In the genomic region with DNA sequence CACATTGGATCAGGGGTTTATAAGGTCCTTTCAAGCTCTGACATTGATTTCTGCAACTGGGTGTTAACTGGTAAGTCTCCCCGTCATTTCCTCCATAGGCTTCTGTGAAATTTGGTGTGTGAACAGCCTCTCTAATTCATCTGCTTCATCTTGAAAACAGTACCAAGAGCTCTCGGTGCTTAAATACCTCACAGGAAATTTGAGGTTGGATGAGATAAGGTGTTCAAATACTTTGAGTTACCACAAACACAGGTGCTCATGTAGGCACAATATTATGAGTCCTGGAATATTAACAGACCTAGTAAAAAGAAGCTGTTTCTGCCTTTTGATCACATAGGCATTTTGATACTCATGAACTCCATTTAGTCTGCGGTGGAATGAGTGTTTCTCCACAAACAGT, we compare ENCODE assay signal across 8 cellular contexts.
DNase-seq lines count a peak whose midpoint lies in the region; ATAC-seq and TF ChIP-seq lines count a peak whose summit lies in the region.

No MANE protein-coding gene starts in this region.

- TF ChIP-seq CTCF in foreskin keratinocyte (conservative IDR thresholded peaks at IDR 0.05) = no peak
- no peak for TF ChIP-seq CTCF in CD14-positive monocyte (IDR thresholded peaks at IDR 0.05)

- H3K36me3 Mint-ChIP-seq in CD14-positive monocyte = peaks cover 2 to 5% of the 10 kb centered on the region in 2 donors

- peaks cover 0 to 8% (median 3%) of the 10 kb centered on the region in 7 donors for H3K9me3 Mint-ChIP-seq in CD14-positive monocyte

- no peaks in the 10 kb centered on the region for H3K27me3 ChIP-seq in foreskin keratinocyte

- DNase-seq in foreskin keratinocyte (peak; percentile 6 to 12), NCI-H524 (lab: John Stamatoyannopoulos, UW) (no peak), CD14-positive monocyte (ENCODE audit: low spot score) (no peak), NCI-H2081 treated with DMSO at 0.1 percent for 48 hours (lab: John Stamatoyannopoulos, UW) (no peak), dedifferentiated amniotic fluid mesenchymal stem cell (ENCODE audit: extremely low spot score) (no peak)

- H3K27ac ChIP-seq in foreskin keratinocyte = no peak overlapping the region

- H3K4me1 ChIP-seq in foreskin keratinocyte = no peaks in the 10 kb centered on the region

- H3K4me1 Mint-ChIP-seq in CD14-positive monocyte = no peaks in the 10 kb centered on the region

- H3K4me3 Mint-ChIP-seq in CD14-positive monocyte = no peak overlapping the region

- no peak overlapping the region for H3K27ac Mint-ChIP-seq in CD14-positive monocyte

- H3K27me3 Mint-ChIP-seq in CD14-positive monocyte (ENCODE audit: low read depth in 3 of 3) = no peaks in the 10 kb centered on the region

- ATAC-seq in GM18517 (IDR thresholded peaks at IDR 0.05; ENCODE audit: unreplicated experiment) = peak; percentile 66
- ATAC-seq in GM21515 (IDR thresholded peaks at IDR 0.05; ENCODE audit: unreplicated experiment) = peak; percentile 87
- peak; percentile 91 for ATAC-seq in HG03565 (IDR thresholded peaks at IDR 0.05; ENCODE audit: unreplicated experiment)
- no peak for ATAC-seq in foreskin keratinocyte

- intact Hi-C loops in CD14-positive monocyte (cut with micrococcal nuclease) = no loop called here

Comparison
In these comparisons a context has a peak if more than half of its experiments do, and no peak if none do; other contexts are left out.
1. DNase-seq: peak in foreskin keratinocyte (2 of 2); none in NCI-H524 (0 of 2), CD14-positive monocyte (single experiment), NCI-H2081 treated with DMSO at 0.1 percent for 48 hours (single experiment) and dedifferentiated amniotic fluid mesenchymal stem cell (single experiment).